ENCODE assay signal across 1 cellular context in the genomic region with DNA sequence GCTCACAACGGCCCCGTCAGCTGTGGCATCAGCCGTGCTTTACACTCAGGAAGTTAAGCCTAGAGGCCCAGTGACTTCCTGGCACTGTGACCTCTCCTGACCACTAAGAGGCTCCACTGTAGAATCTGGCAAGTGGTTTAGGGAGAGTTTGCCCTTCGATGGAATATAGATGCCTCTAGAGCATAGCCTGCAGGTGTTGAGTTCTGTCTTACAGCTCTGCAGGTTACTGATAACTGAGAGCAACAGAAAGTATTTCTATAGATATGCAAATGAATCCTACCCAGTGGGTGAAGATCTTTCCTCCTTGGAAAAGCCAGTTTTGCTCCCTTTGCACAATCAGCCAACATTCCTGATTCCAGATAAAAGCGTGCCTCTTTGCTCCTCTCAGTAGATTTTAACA.
TF ChIP-seq lines count a peak whose summit lies in the region.

No MANE protein-coding gene starts in this region.

TF ChIP-seq in H1, 55 proteins besides CTCF, POLR2A, EP300 and RAD21 (continued from another document):
- TF ChIP-seq FOSL1 (IDR thresholded peaks at IDR 0.05; ENCODE audit: insufficient read depth, low read depth, low read length) (no peak), BACH1 (IDR thresholded peaks at IDR 0.05; ENCODE audit: low read length) (no peak), TCF12 (IDR thresholded peaks at IDR 0.05; ENCODE audit: low read depth, low read length) (peak; percentile 92; the same call in 1 of the 2 replicates)
- TF ChIP-seq, protein P1, sequence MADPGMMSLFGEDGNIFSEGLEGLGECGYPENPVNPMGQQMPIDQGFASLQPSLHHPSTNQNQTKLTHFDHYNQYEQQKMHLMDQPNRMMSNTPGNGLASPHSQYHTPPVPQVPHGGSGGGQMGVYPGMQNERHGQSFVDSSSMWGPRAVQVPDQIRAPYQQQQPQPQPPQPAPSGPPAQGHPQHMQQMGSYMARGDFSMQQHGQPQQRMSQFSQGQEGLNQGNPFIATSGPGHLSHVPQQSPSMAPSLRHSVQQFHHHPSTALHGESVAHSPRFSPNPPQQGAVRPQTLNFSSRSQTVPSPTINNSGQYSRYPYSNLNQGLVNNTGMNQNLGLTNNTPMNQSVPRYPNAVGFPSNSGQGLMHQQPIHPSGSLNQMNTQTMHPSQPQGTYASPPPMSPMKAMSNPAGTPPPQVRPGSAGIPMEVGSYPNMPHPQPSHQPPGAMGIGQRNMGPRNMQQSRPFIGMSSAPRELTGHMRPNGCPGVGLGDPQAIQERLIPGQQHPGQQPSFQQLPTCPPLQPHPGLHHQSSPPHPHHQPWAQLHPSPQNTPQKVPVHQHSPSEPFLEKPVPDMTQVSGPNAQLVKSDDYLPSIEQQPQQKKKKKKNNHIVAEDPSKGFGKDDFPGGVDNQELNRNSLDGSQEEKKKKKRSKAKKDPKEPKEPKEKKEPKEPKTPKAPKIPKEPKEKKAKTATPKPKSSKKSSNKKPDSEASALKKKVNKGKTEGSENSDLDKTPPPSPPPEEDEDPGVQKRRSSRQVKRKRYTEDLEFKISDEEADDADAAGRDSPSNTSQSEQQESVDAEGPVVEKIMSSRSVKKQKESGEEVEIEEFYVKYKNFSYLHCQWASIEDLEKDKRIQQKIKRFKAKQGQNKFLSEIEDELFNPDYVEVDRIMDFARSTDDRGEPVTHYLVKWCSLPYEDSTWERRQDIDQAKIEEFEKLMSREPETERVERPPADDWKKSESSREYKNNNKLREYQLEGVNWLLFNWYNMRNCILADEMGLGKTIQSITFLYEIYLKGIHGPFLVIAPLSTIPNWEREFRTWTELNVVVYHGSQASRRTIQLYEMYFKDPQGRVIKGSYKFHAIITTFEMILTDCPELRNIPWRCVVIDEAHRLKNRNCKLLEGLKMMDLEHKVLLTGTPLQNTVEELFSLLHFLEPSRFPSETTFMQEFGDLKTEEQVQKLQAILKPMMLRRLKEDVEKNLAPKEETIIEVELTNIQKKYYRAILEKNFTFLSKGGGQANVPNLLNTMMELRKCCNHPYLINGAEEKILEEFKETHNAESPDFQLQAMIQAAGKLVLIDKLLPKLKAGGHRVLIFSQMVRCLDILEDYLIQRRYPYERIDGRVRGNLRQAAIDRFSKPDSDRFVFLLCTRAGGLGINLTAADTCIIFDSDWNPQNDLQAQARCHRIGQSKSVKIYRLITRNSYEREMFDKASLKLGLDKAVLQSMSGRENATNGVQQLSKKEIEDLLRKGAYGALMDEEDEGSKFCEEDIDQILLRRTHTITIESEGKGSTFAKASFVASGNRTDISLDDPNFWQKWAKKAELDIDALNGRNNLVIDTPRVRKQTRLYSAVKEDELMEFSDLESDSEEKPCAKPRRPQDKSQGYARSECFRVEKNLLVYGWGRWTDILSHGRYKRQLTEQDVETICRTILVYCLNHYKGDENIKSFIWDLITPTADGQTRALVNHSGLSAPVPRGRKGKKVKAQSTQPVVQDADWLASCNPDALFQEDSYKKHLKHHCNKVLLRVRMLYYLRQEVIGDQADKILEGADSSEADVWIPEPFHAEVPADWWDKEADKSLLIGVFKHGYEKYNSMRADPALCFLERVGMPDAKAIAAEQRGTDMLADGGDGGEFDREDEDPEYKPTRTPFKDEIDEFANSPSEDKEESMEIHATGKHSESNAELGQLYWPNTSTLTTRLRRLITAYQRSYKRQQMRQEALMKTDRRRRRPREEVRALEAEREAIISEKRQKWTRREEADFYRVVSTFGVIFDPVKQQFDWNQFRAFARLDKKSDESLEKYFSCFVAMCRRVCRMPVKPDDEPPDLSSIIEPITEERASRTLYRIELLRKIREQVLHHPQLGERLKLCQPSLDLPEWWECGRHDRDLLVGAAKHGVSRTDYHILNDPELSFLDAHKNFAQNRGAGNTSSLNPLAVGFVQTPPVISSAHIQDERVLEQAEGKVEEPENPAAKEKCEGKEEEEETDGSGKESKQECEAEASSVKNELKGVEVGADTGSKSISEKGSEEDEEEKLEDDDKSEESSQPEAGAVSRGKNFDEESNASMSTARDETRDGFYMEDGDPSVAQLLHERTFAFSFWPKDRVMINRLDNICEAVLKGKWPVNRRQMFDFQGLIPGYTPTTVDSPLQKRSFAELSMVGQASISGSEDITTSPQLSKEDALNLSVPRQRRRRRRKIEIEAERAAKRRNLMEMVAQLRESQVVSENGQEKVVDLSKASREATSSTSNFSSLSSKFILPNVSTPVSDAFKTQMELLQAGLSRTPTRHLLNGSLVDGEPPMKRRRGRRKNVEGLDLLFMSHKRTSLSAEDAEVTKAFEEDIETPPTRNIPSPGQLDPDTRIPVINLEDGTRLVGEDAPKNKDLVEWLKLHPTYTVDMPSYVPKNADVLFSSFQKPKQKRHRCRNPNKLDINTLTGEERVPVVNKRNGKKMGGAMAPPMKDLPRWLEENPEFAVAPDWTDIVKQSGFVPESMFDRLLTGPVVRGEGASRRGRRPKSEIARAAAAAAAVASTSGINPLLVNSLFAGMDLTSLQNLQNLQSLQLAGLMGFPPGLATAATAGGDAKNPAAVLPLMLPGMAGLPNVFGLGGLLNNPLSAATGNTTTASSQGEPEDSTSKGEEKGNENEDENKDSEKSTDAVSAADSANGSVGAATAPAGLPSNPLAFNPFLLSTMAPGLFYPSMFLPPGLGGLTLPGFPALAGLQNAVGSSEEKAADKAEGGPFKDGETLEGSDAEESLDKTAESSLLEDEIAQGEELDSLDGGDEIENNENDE (IDR thresholded peaks at IDR 0.05; ENCODE audit: insufficient replicate concordance, low read length), result peak; percentile 33
